1 cellular context compared by ENCODE assay signal in genomic region chr2:239913632-239914417, GRCh38.
TF ChIP-seq lines count a peak whose summit lies in the region.

No MANE protein-coding gene starts in this region.

TF ChIP-seq in IMR-90, 13 proteins besides CTCF, POLR2A, EP300 and RAD21:
- TF ChIP-seq NFE2L2 (IDR thresholded peaks at IDR 0.05; ENCODE audit: low read depth, low read length) (no peak), MAFK (IDR thresholded peaks at IDR 0.05; ENCODE audit: low read depth, low read length) (no peak), FOS (IDR thresholded peaks at IDR 0.05; ENCODE audit: low read depth, low read length) (no peak), SMC3 (IDR thresholded peaks at IDR 0.05; ENCODE audit: low read depth, low read length) (no peak), MXI1 (IDR thresholded peaks at IDR 0.05; ENCODE audit: borderline replicate concordance, low read depth, low read length) (no peak), BHLHE40 (IDR thresholded peaks at IDR 0.05; ENCODE audit: low read depth, low read length) (no peak), CEBPB (IDR thresholded peaks at IDR 0.05; ENCODE audit: low read depth, low read length) (no peak), MAZ (IDR thresholded peaks at IDR 0.05; ENCODE audit: borderline replicate concordance, low read depth, low read length) (no peak), RFX5 (IDR thresholded peaks at IDR 0.05; ENCODE audit: low read depth, low read length) (no peak), CHD1 (IDR thresholded peaks at IDR 0.05; ENCODE audit: low read depth, low read length) (no peak)
- TF ChIP-seq, protein P1, sequence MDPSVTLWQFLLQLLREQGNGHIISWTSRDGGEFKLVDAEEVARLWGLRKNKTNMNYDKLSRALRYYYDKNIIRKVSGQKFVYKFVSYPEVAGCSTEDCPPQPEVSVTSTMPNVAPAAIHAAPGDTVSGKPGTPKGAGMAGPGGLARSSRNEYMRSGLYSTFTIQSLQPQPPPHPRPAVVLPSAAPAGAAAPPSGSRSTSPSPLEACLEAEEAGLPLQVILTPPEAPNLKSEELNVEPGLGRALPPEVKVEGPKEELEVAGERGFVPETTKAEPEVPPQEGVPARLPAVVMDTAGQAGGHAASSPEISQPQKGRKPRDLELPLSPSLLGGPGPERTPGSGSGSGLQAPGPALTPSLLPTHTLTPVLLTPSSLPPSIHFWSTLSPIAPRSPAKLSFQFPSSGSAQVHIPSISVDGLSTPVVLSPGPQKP (IDR thresholded peaks at IDR 0.05; ENCODE audit: borderline replicate concordance, low read depth, low read length): no peak
